In the genomic region with DNA sequence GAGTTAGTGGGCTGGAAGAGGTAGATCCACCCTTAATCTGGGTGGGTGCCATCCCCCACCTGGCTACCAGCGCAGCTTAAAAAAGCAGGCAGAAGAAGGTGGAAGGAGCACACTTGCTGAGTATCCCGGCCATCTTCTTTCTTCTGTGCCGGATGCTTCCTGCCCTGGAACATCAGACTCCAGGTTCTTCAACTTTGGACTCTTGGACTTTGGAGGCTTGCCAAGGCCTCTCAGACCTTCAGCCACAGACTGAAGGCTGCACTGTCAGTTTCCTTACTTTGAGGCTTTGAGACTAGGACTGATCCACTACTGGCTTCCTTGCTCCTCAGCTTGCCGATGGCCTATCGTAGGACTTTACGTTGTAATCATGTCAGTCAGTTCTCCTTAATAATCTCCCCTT, we compare ENCODE assay signal across 21 cellular contexts.
"Had no signal": no experiment of that assay in that cellular context is flagged by ENCODE, and none has a peak within 500 bp of the region (broad histone marks: within the 10 kb centered on the region; RNA-seq: fewer than 3 reads in every experiment).

No MANE protein-coding gene starts in this region.

- H3K4me1 ChIP-seq: foreskin keratinocyte, right lobe of liver, suprapubic skin, tibial nerve had no signal

- H3K36me3 ChIP-seq: right lobe of liver, suprapubic skin, tibial nerve had no signal

- ATAC-seq: activated T-cell treated with anti-CD3 and anti-CD28 coated beads, Interleukin-2, amount 50 U/mL, for 72 hours; foreskin keratinocyte; left ventricle myocardium superior; stimulated activated effector memory CD8-positive, alpha-beta T cell treated with anti-CD3 and anti-CD28 coated beads, Interleukin-12 subunit alpha, Interleukin-12 subunit beta, amount 100 ng/mL, for 72 hours; stimulated activated naive CD8-positive, alpha-beta T cell treated with anti-CD3 and anti-CD28 coated beads, Interleukin-15, amount 100 ng/mL, for 72 hours; WTC11 had no signal

- H3K27me3 ChIP-seq: foreskin keratinocyte, right lobe of liver, suprapubic skin, tibial nerve had no signal

- H3K4me3 ChIP-seq: right lobe of liver, skin epidermis, suprapubic skin, tibial nerve had no signal

- H3K27ac ChIP-seq: foreskin keratinocyte, right lobe of liver, skin epidermis, suprapubic skin, tibial nerve had no signal

- H3K9me3 ChIP-seq: right lobe of liver, suprapubic skin, tibial nerve had no signal

- DNase-seq: activated CD4-positive, alpha-beta T cell treated with anti-CD3 and anti-CD28 coated beads, Interleukin-2, amount 50 U/mL, for 4 hours; activated effector memory CD4-positive, alpha-beta T cell treated with anti-CD3 and anti-CD28 coated beads, Interleukin-2, amount 50 U/mL, for 16 hours; activated naive CD4-positive, alpha-beta T cell treated with anti-CD3 and anti-CD28 coated beads, Interleukin-2, amount 10 ng/mL, durations not matched to agents 7 days and 5 days; activated T-cell treated with anti-CD3 and anti-CD28 coated beads, Interleukin-2, amount 50 U/mL, for 72 hours; anterior cingulate cortex; effector CD8-positive, alpha-beta T cell; erythroblast; foreskin keratinocyte; kidney; left ventricle myocardium superior; naive B cell; nucleus accumbens; stimulated activated CD4-positive, alpha-beta T cell treated with anti-CD3 and anti-CD28 coated beads, Interleukin-2, amount 100 ng/mL, for 24 hours; stimulated activated naive CD8-positive, alpha-beta T cell treated with anti-CD3 and anti-CD28 coated beads, Interleukin-15, amount 100 ng/mL, for 72 hours; T-helper 9 cell had no signal
